9 cellular contexts compared by ENCODE assay signal in genomic region chr10:94630017-94630688, GRCh38. TPM values are rescaled to one million over a fixed set of nuclear protein-coding genes. Genes with fewer than 3 reads are reported as not detected.
DNase-seq lines count a peak whose midpoint lies in the region; ATAC-seq and TF ChIP-seq lines count a peak whose summit lies in the region.
"Had no signal": no experiment of that assay in that cellular context is flagged by ENCODE, and none has a peak within 500 bp of the region (broad histone marks: within the 10 kb centered on the region; RNA-seq: fewer than 3 reads in every experiment).

No MANE protein-coding gene starts in this region.

- TF ChIP-seq CTCF in tibial nerve (IDR thresholded peaks at IDR 0.05): peak in 3 of 5 experiments; percentile 25 to 47 (median 32)

- no peaks in the 10 kb centered on the region for H3K27me3 ChIP-seq in tibial nerve

- H3K27ac ChIP-seq in tibial nerve: no peak overlapping the region
- H3K27ac ChIP-seq: skin epidermis had no signal

- no peaks in the 10 kb centered on the region for H3K4me1 ChIP-seq in tibial nerve

- H3K9me3 ChIP-seq in tibial nerve: peaks cover 0 to 26% (median 2%) of the 10 kb centered on the region in 4 donors

- no peak for TF ChIP-seq EP300 in tibial nerve (IDR thresholded peaks at IDR 0.05)

- in situ Hi-C loops in SK-MEL-5 (cut with HindIII; ENCODE audit: low pct_unique_long_range_greater_than_20kb, low sequenced_read_pairs): no loop called here

- no peak overlapping the region for H3K4me3 ChIP-seq in tibial nerve
- H3K4me3 ChIP-seq: skin epidermis had no signal

- DNase-seq in EH (ENCODE audit: low read depth) (peak; percentile 40), SK-MEL-5 (ENCODE audit: low read depth, low spot score) (peak; percentile 55), foreskin melanocyte (peak; percentile 13), tibial nerve (ENCODE audit: low spot score in 2 of 2) (no peak)
- no peak for DNase-seq in activated naive CD4-positive, alpha-beta T cell (lab: John Stamatoyannopoulos, UW)

- no peak for TF ChIP-seq POLR2A in tibial nerve (IDR thresholded peaks at IDR 0.05)

- no peaks in the 10 kb centered on the region for H3K36me3 ChIP-seq in tibial nerve

- peak; percentile 50 for ATAC-seq in HG03159 (IDR thresholded peaks at IDR 0.05; ENCODE audit: unreplicated experiment)
- ATAC-seq in HG03139 (IDR thresholded peaks at IDR 0.05; ENCODE audit: unreplicated experiment): no peak
- no peak for ATAC-seq in GM21737 (IDR thresholded peaks at IDR 0.05; ENCODE audit: unreplicated experiment)

- WGBS in tibial nerve, 2 donors: 27 to 29% methylated on average over 4 of the region's 4 CpGs

RNA-seq across cellular contexts. Expression of gene CYP2C18, which starts 53.4 kb away (rescaled TPM):
- total RNA-seq in SK-MEL-5 (2014; rRNA removed; shearing (Covaris generic)): not detected in 2 replicates
- polyA plus RNA-seq in SK-MEL-5 (2015; cell fraction: cytosol; rRNA removed): not detected in 2 replicates
- polyA plus RNA-seq in SK-MEL-5 (2015; cell fraction: nucleus; rRNA removed): not detected in 2 replicates
- not detected for total RNA-seq in tibial nerve

Comparison
In these comparisons a context has a peak if more than half of its experiments do, and no peak if none do; other contexts are left out.
1. DNase-seq: peak in EH (single experiment), SK-MEL-5 (single experiment) and foreskin melanocyte (single experiment); none in tibial nerve (0 of 2) and activated naive CD4-positive, alpha-beta T cell (0 of 4).